24 cellular contexts compared by ENCODE assay signal in the genomic region with DNA sequence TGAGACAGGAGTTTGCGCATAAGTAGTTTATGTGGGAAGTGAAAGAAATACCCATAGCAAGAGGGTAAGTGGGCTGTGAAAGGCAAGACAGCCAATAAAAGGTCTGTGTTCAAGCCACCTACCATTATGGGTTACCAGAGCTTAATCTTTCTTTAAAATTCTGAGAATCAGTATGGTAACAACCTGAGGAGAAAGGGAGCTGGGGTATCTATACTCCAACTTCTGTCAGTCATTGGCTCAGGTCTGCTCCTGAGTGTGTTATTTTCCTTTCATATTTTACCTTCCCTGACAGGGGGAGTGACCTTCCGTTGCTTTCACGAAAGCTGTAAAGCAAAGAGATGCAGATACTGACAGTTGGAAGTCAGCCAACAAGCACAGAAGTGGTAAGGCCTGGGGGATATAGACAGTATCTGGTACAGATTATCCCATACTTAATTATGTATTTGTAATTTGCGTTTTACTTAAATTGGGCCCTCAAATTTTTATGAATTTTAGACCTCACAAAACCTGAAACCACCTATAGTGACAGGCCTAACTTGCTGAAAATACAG.
"Had no signal": no experiment of that assay in that cellular context is flagged by ENCODE, and none has a peak within 500 bp of the region (broad histone marks: within the 10 kb centered on the region; RNA-seq: fewer than 3 reads in every experiment).

No MANE protein-coding gene starts in this region.

- H3K27ac ChIP-seq: epithelial cell of prostate, esophagus muscularis mucosa, gastrocnemius medialis, heart right ventricle, pancreas, prostate gland, right lobe of liver, spleen, testis, tibial nerve, upper lobe of right lung, vagina had no signal

- H3K27me3 ChIP-seq: esophagus muscularis mucosa, gastrocnemius medialis, heart right ventricle, pancreas, right lobe of liver, spleen, testis, tibial nerve, upper lobe of right lung, vagina had no signal

- DNase-seq: effector memory CD8-positive, alpha-beta T cell; gastrocnemius medialis; heart right ventricle; hypothalamus; kidney glomerular epithelial cell; mesendoderm; naive B cell; occipital lobe; pancreas; retina; right lobe of liver; spleen; stimulated activated CD4-positive, alpha-beta T cell treated with anti-CD3 and anti-CD28 coated beads, Interleukin-15, amount 100 ng/mL, for 24 hours; stimulated activated CD4-positive, alpha-beta T cell treated with anti-CD3 and anti-CD28 coated beads, Interleukin-2, amount 100 ng/mL, for 24 hours; stimulated activated CD4-positive, alpha-beta T cell treated with anti-CD3 and anti-CD28 coated beads, Interleukin-4, amount 100 ng/mL, for 4 hours; stimulated activated naive B cell treated with anti-CD40 and anti-IgM and Interleukin-4, amounts not matched to agents 10 μg/mL and 1 μg/mL and 100 μg/mL, for 72 hours; stimulated activated naive CD8-positive, alpha-beta T cell treated with anti-CD3 and anti-CD28 coated beads, Interleukin-15, amount 100 ng/mL, for 72 hours; testis; upper lobe of right lung had no signal

- H3K4me3 ChIP-seq: esophagus muscularis mucosa, gastrocnemius medialis, heart right ventricle, pancreas, prostate gland, right lobe of liver, spleen, testis, tibial nerve, upper lobe of right lung, vagina had no signal

- ATAC-seq: effector memory CD8-positive, alpha-beta T cell; gastrocnemius medialis; heart right ventricle; pancreas; right lobe of liver; stimulated activated naive B cell treated with anti-CD40 and anti-IgM and Interleukin-4, amounts not matched to agents 10 μg/mL and 1 μg/mL and 100 μg/mL, for 72 hours; stimulated activated naive CD8-positive, alpha-beta T cell treated with anti-CD3 and anti-CD28 coated beads, Interleukin-15, amount 100 ng/mL, for 72 hours; upper lobe of right lung had no signal

- H3K36me3 ChIP-seq: esophagus muscularis mucosa, gastrocnemius medialis, heart right ventricle, pancreas, prostate gland, right lobe of liver, spleen, tibial nerve, upper lobe of right lung, vagina had no signal
